Comparison of ENCODE assay signal across 16 cellular contexts in the genomic region with DNA sequence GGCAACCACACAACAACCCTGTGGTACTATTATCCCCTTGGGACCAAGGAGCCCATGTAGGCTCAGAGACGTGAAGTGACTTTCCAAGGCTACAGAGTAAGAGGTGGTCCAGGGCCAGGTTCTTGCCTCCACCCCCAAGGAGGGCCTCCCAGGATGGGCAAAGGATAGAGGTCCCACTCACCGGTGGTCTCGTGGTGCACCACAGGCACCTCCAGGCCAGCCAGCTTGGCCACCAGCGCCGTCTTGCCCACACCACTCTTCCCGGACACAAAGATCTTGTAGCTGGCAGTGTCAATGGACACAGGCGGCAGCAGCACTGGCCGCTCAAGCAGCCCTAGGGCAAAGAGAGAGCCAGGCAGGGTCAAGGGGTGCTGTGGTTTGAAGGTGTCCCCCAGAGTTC. TPM values are rescaled to one million over a fixed set of nuclear protein-coding genes. Genes with fewer than 3 reads are reported as not detected.
DNase-seq lines count a peak whose midpoint lies in the region; ATAC-seq and TF ChIP-seq lines count a peak whose summit lies in the region.
"Had no signal": no experiment of that assay in that cellular context is flagged by ENCODE, and none has a peak within 500 bp of the region (broad histone marks: within the 10 kb centered on the region; RNA-seq: fewer than 3 reads in every experiment).

No MANE protein-coding gene starts in this region.

- H3K27me3 ChIP-seq in heart left ventricle (peaks cover 0 to 4% (median 0%) of the 10 kb centered on the region in 9 donors), upper lobe of right lung (peaks cover under 1% of the 10 kb centered on the region), suprapubic skin (no peaks in the 10 kb centered on the region)

- TF ChIP-seq CTCF in heart left ventricle (IDR thresholded peaks at IDR 0.05) (no peak), neural crest cell (conservative IDR thresholded peaks at IDR 0.05) (no peak), upper lobe of right lung (IDR thresholded peaks at IDR 0.05) (no peak), suprapubic skin (IDR thresholded peaks at IDR 0.05) (no peak)

- no peaks in the 10 kb centered on the region for H3K36me3 Mint-ChIP-seq in neural crest cell (ENCODE audit: low read depth)

- ATAC-seq in Right ventricle myocardium superior (ENCODE audit: poor library complexity) (no peak), heart left ventricle (no peak), upper lobe of right lung (no peak)
- ATAC-seq: A549 had no signal

- H3K27me3 Mint-ChIP-seq in neural crest cell (ENCODE audit: low read depth) = peaks cover 22% of the 10 kb centered on the region

- 94 to 100% (median 98%) methylated on average over 5 to 8 of the region's 8 CpGs for WGBS in heart left ventricle, 4 donors
- WGBS in suprapubic skin = 100% methylated on average over 2 of the region's 8 CpGs

- TF ChIP-seq POLR2A in heart left ventricle (IDR thresholded peaks at IDR 0.05) = no peak
- no peak for TF ChIP-seq POLR2A in suprapubic skin (IDR thresholded peaks at IDR 0.05)

- intact Hi-C loops in Right ventricle myocardium superior (cut with DNase I) (no loop called here), heart left ventricle (cut with DNase I) (no loop called here), upper lobe of right lung (cut with DNase I) (no loop called here)

- H3K4me1 ChIP-seq in heart left ventricle = peaks cover 0 to 22% (median 16%) of the 10 kb centered on the region in 12 donors
- peaks cover 14% of the 10 kb centered on the region for H3K4me1 ChIP-seq in upper lobe of right lung
- peaks cover 33% of the 10 kb centered on the region for H3K4me1 ChIP-seq in suprapubic skin

- no peaks in the 10 kb centered on the region for H3K9me3 Mint-ChIP-seq in neural crest cell
- H3K9me3 Mint-ChIP-seq: H9 had no signal

- H3K4me3 ChIP-seq in heart left ventricle = no peak overlapping the region
- H3K4me3 ChIP-seq in upper lobe of right lung = no peak overlapping the region
- no peak overlapping the region for H3K4me3 ChIP-seq in suprapubic skin
- H3K4me3 ChIP-seq: A549 had no signal

- H3K27ac Mint-ChIP-seq in neural crest cell (ENCODE audit: unreplicated experiment) = no peak overlapping the region
- H3K27ac Mint-ChIP-seq: CD4-positive, alpha-beta memory T cell had no signal

- DNase-seq in Right ventricle myocardium superior (peak; percentile 29), heart left ventricle (no peak), ecto neural progenitor cell (ENCODE audit: low spot score) (peak; percentile 35), neural crest cell (ENCODE audit: low read depth, low spot score) (no peak), upper lobe of right lung (peak; percentile 62), mesenteric fat pad (ENCODE audit: low spot score) (no peak), suprapubic skin (ENCODE audit: low spot score in 2 of 2) (no peak)
- DNase-seq: AML-193; CD4-positive, alpha-beta memory T cell; DMS153; DMS79; GF-D8; H9 had no signal

- H3K4me3 Mint-ChIP-seq in neural crest cell = peak overlapping the region; percentile 51
- H3K4me3 Mint-ChIP-seq: CD4-positive, alpha-beta memory T cell; H9 had no signal

- peaks cover 23% of the 10 kb centered on the region for H3K4me1 Mint-ChIP-seq in neural crest cell

- peaks cover 0 to 14% (median 0%) of the 10 kb centered on the region in 9 donors for H3K36me3 ChIP-seq in heart left ventricle
- H3K36me3 ChIP-seq in upper lobe of right lung = no peaks in the 10 kb centered on the region
- peaks cover 4% of the 10 kb centered on the region for H3K36me3 ChIP-seq in suprapubic skin

- no peak for TF ChIP-seq EP300 in suprapubic skin (IDR thresholded peaks at IDR 0.05)

- H3K9me3 ChIP-seq in heart left ventricle (no peaks in the 10 kb centered on the region), upper lobe of right lung (no peaks in the 10 kb centered on the region), suprapubic skin (no peaks in the 10 kb centered on the region)
- H3K9me3 ChIP-seq: A549 had no signal

- H3K27ac ChIP-seq in heart left ventricle (no peak overlapping the region), upper lobe of right lung (no peak overlapping the region), suprapubic skin (no peak overlapping the region)
- H3K27ac ChIP-seq: 22Rv1, A549, C4-2B had no signal

RNA-seq across cellular contexts. Expression of a gene that starts 3.6 kb away (rescaled TPM):
- total RNA-seq in Right ventricle myocardium superior (10.1 TPM), heart left ventricle (1 to 10 TPM; 3.6 to 9.9 (median 5.7) TPM), neural crest cell (11.4 and 11.8 TPM in 2 replicates), upper lobe of right lung (11.7 TPM), mesenteric fat pad (1.9 TPM), suprapubic skin (10 to 100 TPM in 2 of 4 donors, 1 to 10 TPM in 2; 5.2 to 20.4 (median 12.7) TPM)
- 1 to 10 TPM; 5.7 to 6.2 TPM for polyA plus RNA-seq in heart left ventricle

RNA-seq across cellular contexts. Expression of a gene that starts 21.0 kb away (rescaled TPM):
- total RNA-seq in Right ventricle myocardium superior (1.8 TPM), heart left ventricle (1 to 10 TPM in 8 of 9 donors, under 1 TPM in 1; 0.97 to 3.8 (median 2.3) TPM), neural crest cell (7.7 and 9.0 TPM in 2 replicates), upper lobe of right lung (11.9 TPM), mesenteric fat pad (6.7 TPM), suprapubic skin (10 to 100 TPM; 33.0 to 83.8 (median 45.7) TPM)
- polyA plus RNA-seq in heart left ventricle = 1 to 10 TPM in 1 of 2 donors, under 1 TPM in 1; 0.99 to 3.5 TPM

Comparison
In these comparisons a context has a peak if more than half of its experiments do, and no peak if none do; other contexts are left out.
1. DNase-seq: peak in Right ventricle myocardium superior (single experiment), ecto neural progenitor cell (single experiment) and upper lobe of right lung (single experiment); none in heart left ventricle (0 of 5), neural crest cell (single experiment), mesenteric fat pad (single experiment) and suprapubic skin (0 of 2).